29 cellular contexts compared by ENCODE assay signal in genomic region chrX:103927633-103928032, GRCh38.
"Had no signal": no experiment of that assay in that cellular context is flagged by ENCODE, and none has a peak within 500 bp of the region (broad histone marks: within the 10 kb centered on the region; RNA-seq: fewer than 3 reads in every experiment).

No MANE protein-coding gene starts in this region.

- ATAC-seq: natural killer cell, psoas muscle, sciatic nerve, upper lobe of right lung had no signal

- H3K36me3 Mint-ChIP-seq: immature natural killer cell, mesothelial cell of epicardium, naive B cell, natural killer cell had no signal

- DNase-seq: hypothalamus; immature natural killer cell; islet precursor cell; left ventricle myocardium inferior; mesendoderm; naive B cell; natural killer cell; nephron progenitor cell; occipital lobe; psoas muscle; stimulated activated CD4-positive, alpha-beta T cell treated with anti-CD3 and anti-CD28 coated beads, Interleukin-12 subunit alpha, Interleukin-12 subunit beta, amount 100 ng/mL, for 4 hours; stimulated activated CD4-positive, alpha-beta T cell treated with anti-CD3 and anti-CD28 coated beads, Interleukin-15, amount 100 ng/mL, for 24 hours; stimulated activated CD4-positive, alpha-beta T cell treated with anti-CD3 and anti-CD28 coated beads, Interleukin-2, amount 100 ng/mL, for 24 hours; stimulated activated CD4-positive, alpha-beta T cell treated with anti-CD3 and anti-CD28 coated beads, Interleukin-4, amount 100 ng/mL, for 1 hour; stimulated activated naive CD4-positive, alpha-beta T cell; tibial artery; trophoblast cell; upper lobe of right lung had no signal

- H3K9ac ChIP-seq: neural progenitor cell, parathyroid adenoma had no signal

- H3K27ac ChIP-seq: left ventricle myocardium inferior, neural progenitor cell, neutrophil, parathyroid adenoma, psoas muscle, skin epidermis, suprapubic skin, thoracic aorta, tibial artery, upper lobe of right lung had no signal

- H3K27me3 Mint-ChIP-seq: naive B cell; stimulated activated naive CD8-positive, alpha-beta T cell treated with anti-CD3 and anti-CD28 coated beads, Interleukin-15, Interleukin-2, amounts not matched to agents 100 ng/mL and 50 ng/mL, for 24 hours had no signal

- H3K4me1 Mint-ChIP-seq: mesothelial cell of epicardium, nephron progenitor cell, neural progenitor cell had no signal

- FAIRE-seq: urothelium cell line had no signal

- H3K4me2 ChIP-seq: neural progenitor cell had no signal

- H2AFZ ChIP-seq: neural progenitor cell, parathyroid adenoma had no signal

- H3K4me3 ChIP-seq: left ventricle myocardium inferior, lung, neural progenitor cell, psoas muscle, skin epidermis, suprapubic skin, thoracic aorta, tibial artery, upper lobe of right lung had no signal

- H3K27ac Mint-ChIP-seq: immature natural killer cell; mesothelial cell of epicardium; natural killer cell; neural progenitor cell; stimulated activated naive CD8-positive, alpha-beta T cell treated with anti-CD3 and anti-CD28 coated beads, Interleukin-15, Interleukin-2, amounts not matched to agents 100 ng/mL and 50 ng/mL, for 24 hours had no signal

- H3K9me3 ChIP-seq: left ventricle myocardium inferior, neutrophil, psoas muscle, suprapubic skin, thoracic aorta, tibial artery, upper lobe of right lung had no signal

- H3K27me3 ChIP-seq: neural progenitor cell, neutrophil, suprapubic skin, tibial artery, upper lobe of right lung had no signal

- H3K79me2 ChIP-seq: parathyroid adenoma had no signal

- H3K9me3 Mint-ChIP-seq: immature natural killer cell; natural killer cell; stimulated activated naive CD8-positive, alpha-beta T cell treated with anti-CD3 and anti-CD28 coated beads, Interleukin-15, Interleukin-2, amounts not matched to agents 100 ng/mL and 50 ng/mL, for 24 hours had no signal

- H3K4me3 Mint-ChIP-seq: immature natural killer cell; mesothelial cell of epicardium; naive B cell; natural killer cell; nephron progenitor cell; neural progenitor cell; stimulated activated naive CD8-positive, alpha-beta T cell treated with anti-CD3 and anti-CD28 coated beads, Interleukin-15, Interleukin-2, amounts not matched to agents 100 ng/mL and 50 ng/mL, for 24 hours had no signal

- H3K36me3 ChIP-seq: left ventricle myocardium inferior, neural progenitor cell, neutrophil, suprapubic skin, thoracic aorta, tibial artery, upper lobe of right lung had no signal

- H3K4me1 ChIP-seq: left ventricle myocardium inferior, neural progenitor cell, parathyroid adenoma, psoas muscle, suprapubic skin, tibial artery, upper lobe of right lung had no signal
